In genomic region chr10:33229252-33229943, GRCh38 we compare ENCODE assay signal across 18 cellular contexts.
A peak's percentile ranks its signal among the peaks of the same experiment; 100 is the strongest.
DNase-seq lines count a peak whose midpoint lies in the region; ATAC-seq and TF ChIP-seq lines count a peak whose summit lies in the region.
"Had no signal": no experiment of that assay in that cellular context is flagged by ENCODE, and none has a peak within 500 bp of the region (broad histone marks: within the 10 kb centered on the region; RNA-seq: fewer than 3 reads in every experiment).

No MANE protein-coding gene starts in this region.

- H3K4me3 ChIP-seq in astrocyte of the cerebellum (ENCODE audit: low read depth, low read length) (no peak overlapping the region), left lung (no peak overlapping the region)

- H3K9me3 ChIP-seq in left lung: no peaks in the 10 kb centered on the region

- H3K4me1 ChIP-seq in left lung: peaks cover 0 to 15% of the 10 kb centered on the region in 2 donors

- H3K27me3 ChIP-seq in left lung: no peaks in the 10 kb centered on the region

- DNase-seq in AG08395 (ENCODE audit: low spot score): peak; percentile 48
- DNase-seq in HFFc6: peak; percentile 37
- peak; percentile 65 for DNase-seq in astrocyte of the cerebellum (ENCODE audit: low read depth)
- DNase-seq in left lung: no peak
- DNase-seq in RKO (ENCODE audit: low spot score): no peak
- no peak for DNase-seq in mucosa of gallbladder (ENCODE audit: low spot score)
- no peak for DNase-seq in ACHN
- DNase-seq in mesenteric fat pad (ENCODE audit: low spot score): no peak
- DNase-seq: activated CD4-positive, CD25-positive, alpha-beta regulatory T cell; aorta; DMS 273 treated with DMSO at 0.1 percent for 48 hours; NCI-H1436 treated with DMSO at 0.1 percent for 48 hours; NCI-H524 treated with DMSO at 0.1 percent for 48 hours; nephron progenitor cell; retina; stimulated activated CD4-positive, alpha-beta T cell treated with anti-CD3 and anti-CD28 coated beads, Interleukin-2, amount 100 ng/mL, for 24 hours; substantia nigra had no signal

- H3K9me3 Mint-ChIP-seq in HFFc6: no peaks in the 10 kb centered on the region

- intact Hi-C loops in left lung (cut with DNase I): no loop called here

- no peak for TF ChIP-seq CTCF in HFFc6 (IDR thresholded peaks at IDR 0.05)
- TF ChIP-seq CTCF in astrocyte of the cerebellum (IDR thresholded peaks at IDR 0.05; ENCODE audit: low read depth, low read length, missing control alignments): no peak
- TF ChIP-seq CTCF in left lung (IDR thresholded peaks at IDR 0.05): no peak

- in situ Hi-C loops in astrocyte of the cerebellum (cut with HindIII; ENCODE audit: low sequenced_read_pairs) (no loop called here), ACHN (cut with HindIII; ENCODE audit: low pct_ligation_motif_present, low pct_unique_long_range_greater_than_20kb, low sequenced_read_pairs) (no loop called here)

- H3K36me3 Mint-ChIP-seq in HFFc6 (ENCODE audit: low read depth): peaks cover 64% of the 10 kb centered on the region

- peak overlapping the region; percentile 32 for H3K4me3 Mint-ChIP-seq in HFFc6
- H3K4me3 Mint-ChIP-seq: B cell, nephron progenitor cell had no signal

- peaks cover 0 to 21% of the 10 kb centered on the region in 2 donors for H3K36me3 ChIP-seq in left lung

- H3K27ac Mint-ChIP-seq in HFFc6: peak overlapping the region; percentile 96
- H3K27ac Mint-ChIP-seq: B cell had no signal

- peaks cover 70% of the 10 kb centered on the region for H3K4me1 Mint-ChIP-seq in HFFc6 (ENCODE audit: low read depth)
- H3K4me1 Mint-ChIP-seq: B cell had no signal

- H3K27me3 Mint-ChIP-seq in HFFc6 (ENCODE audit: insufficient read depth): peaks cover 2% of the 10 kb centered on the region; the same call in 1 of the 2 replicates

- peak overlapping the region; percentile 10 to 45 for H3K27ac ChIP-seq in left lung

- ATAC-seq in left lung: peak; percentile 83

Comparison
In these comparisons a context has a peak if more than half of its experiments do, and no peak if none do; other contexts are left out.
1. DNase-seq: peak in AG08395 (single experiment), HFFc6 (single experiment) and astrocyte of the cerebellum (single experiment); none in left lung (0 of 2), RKO (single experiment), mucosa of gallbladder (single experiment), ACHN (single experiment) and mesenteric fat pad (single experiment).